Comparison of ENCODE assay signal across 10 cellular contexts in genomic region chr20:53655909-53656652, GRCh38.
A peak's percentile ranks its signal among the peaks of the same experiment; 100 is the strongest.
DNase-seq lines count a peak whose midpoint lies in the region; ATAC-seq and TF ChIP-seq lines count a peak whose summit lies in the region.
"Had no signal": no experiment of that assay in that cellular context is flagged by ENCODE, and none has a peak within 500 bp of the region (broad histone marks: within the 10 kb centered on the region; RNA-seq: fewer than 3 reads in every experiment).

No MANE protein-coding gene starts in this region.

- H3K9me2 ChIP-seq in OCI-LY1 (ENCODE audit: low read depth, low read length): no peaks in the 10 kb centered on the region

- no peaks in the 10 kb centered on the region for H3F3A ChIP-seq in OCI-LY1 (ENCODE audit: insufficient read depth, low read length)

- no peak for TF ChIP-seq POLR2A in prostate gland (IDR thresholded peaks at IDR 0.05)

- no peaks in the 10 kb centered on the region for H3K79me2 ChIP-seq in OCI-LY1 (ENCODE audit: insufficient read depth, low read length)

- WGBS in prostate gland: 44% methylated on average over 6 of the region's 6 CpGs

- DNase-seq in GM03348 (ENCODE audit: low spot score) (peak; percentile 29), coronary artery (ENCODE audit: low spot score) (no peak), prostate gland (ENCODE audit: low spot score) (no peak), ureter (ENCODE audit: low spot score) (no peak), AML-193 (lab: John Stamatoyannopoulos, UW) (no peak)
- DNase-seq: NCI-H2107 had no signal

- H3K9me3 ChIP-seq in OCI-LY1 (ENCODE audit: low read length): no peaks in the 10 kb centered on the region
- no peaks in the 10 kb centered on the region for H3K9me3 ChIP-seq in prostate gland

- peak overlapping the region; percentile 39; the same call in 1 of the 2 replicates for H3K4me2 ChIP-seq in OCI-LY1 (ENCODE audit: low read length)

- intact Hi-C loops in prostate gland (cut with DNase I): loop anchor here (5.0 kb wide), 1 partner anchor 34 kb away; no protein-coding TSS in a partner anchor

- peak overlapping the region; percentile 6; the same call in 1 of the 2 replicates for H2AFZ ChIP-seq in OCI-LY1 (ENCODE audit: low read length)

- peak overlapping the region; percentile 94 for H3K27ac ChIP-seq in OCI-LY1 (ENCODE audit: low read depth, low read length, poor library complexity, severe bottlenecking)
- peak overlapping the region; percentile 34 to 54 for H3K27ac ChIP-seq in coronary artery
- H3K27ac ChIP-seq in prostate gland: peak overlapping the region; percentile 25 to 71

- ATAC-seq in GM19467 (IDR thresholded peaks at IDR 0.05; ENCODE audit: unreplicated experiment) (no peak), GM21786 (IDR thresholded peaks at IDR 0.05; ENCODE audit: unreplicated experiment) (no peak)
- ATAC-seq: esophagus mucosa had no signal

- peak overlapping the region; percentile 27; the same call in 1 of the 2 replicates for H3K9ac ChIP-seq in OCI-LY1 (ENCODE audit: low read length)

- H3K4me1 ChIP-seq in OCI-LY1 (ENCODE audit: insufficient read depth, low read length, severe bottlenecking) (peaks cover 95% of the 10 kb centered on the region), prostate gland (replicated peaks) (no peaks in the 10 kb centered on the region)

- H3K4me3 ChIP-seq in OCI-LY1 (ENCODE audit: low read depth, low read length, poor library complexity, severe bottlenecking): no peak overlapping the region
- no peak overlapping the region for H3K4me3 ChIP-seq in coronary artery
- H3K4me3 ChIP-seq in prostate gland: no peak overlapping the region

- no peaks in the 10 kb centered on the region for H4K20me1 ChIP-seq in OCI-LY1 (ENCODE audit: insufficient read depth, low read length)

- H3K27me3 ChIP-seq in OCI-LY1 (ENCODE audit: insufficient read depth, low read length): no peaks in the 10 kb centered on the region
- no peaks in the 10 kb centered on the region for H3K27me3 ChIP-seq in prostate gland (replicated peaks; ENCODE audit: insufficient read depth)

- TF ChIP-seq CTCF in OCI-LY1 (IDR thresholded peaks at IDR 0.05; ENCODE audit: low read length) (no peak), coronary artery (IDR thresholded peaks at IDR 0.05) (no peak), prostate gland (IDR thresholded peaks at IDR 0.05) (no peak)

- H3K36me3 ChIP-seq in OCI-LY1 (ENCODE audit: insufficient read depth, low read length) (no peaks in the 10 kb centered on the region), prostate gland (no peaks in the 10 kb centered on the region)

Comparison
In these comparisons a context has a peak if more than half of its experiments do, and no peak if none do; other contexts are left out.
1. H3K27ac ChIP-seq: peak in every context shown above with its lines; median percentile 94 in OCI-LY1; 48 in prostate gland; 44 in coronary artery.